1 cellular context compared by ENCODE assay signal in genomic region chr1:9075023-9075422, GRCh38.
TF ChIP-seq lines count a peak whose summit lies in the region.

No MANE protein-coding gene starts in this region.

TF ChIP-seq in GM12878, 131 proteins besides CTCF, POLR2A, EP300 and RAD21:
- TF ChIP-seq ZNF217 (IDR thresholded peaks at IDR 0.05), result no peak
- 0 out of 2 replicates have a peak, but pooled peaks have one; percentile 25 for TF ChIP-seq IKZF1 (conservative IDR thresholded peaks at IDR 0.05)
- TF ChIP-seq CEBPB (IDR thresholded peaks at IDR 0.05; ENCODE audit: borderline replicate concordance in 1 of 2, low read depth in 2 of 2, low read length in 2 of 2), result no peak
- TF ChIP-seq SPI1 (IDR thresholded peaks at IDR 0.05; ENCODE audit: borderline replicate concordance, insufficient read depth, low read depth, low read length), result peak; percentile 67
- 0 out of 2 replicates have a peak, but pooled peaks have one; percentile 15 for TF ChIP-seq EED (IDR thresholded peaks at IDR 0.05; ENCODE audit: low read depth)
- peak; percentile 48 to 67 for TF ChIP-seq IKZF2 (IDR thresholded peaks at IDR 0.05)
- TF ChIP-seq, protein P1, sequence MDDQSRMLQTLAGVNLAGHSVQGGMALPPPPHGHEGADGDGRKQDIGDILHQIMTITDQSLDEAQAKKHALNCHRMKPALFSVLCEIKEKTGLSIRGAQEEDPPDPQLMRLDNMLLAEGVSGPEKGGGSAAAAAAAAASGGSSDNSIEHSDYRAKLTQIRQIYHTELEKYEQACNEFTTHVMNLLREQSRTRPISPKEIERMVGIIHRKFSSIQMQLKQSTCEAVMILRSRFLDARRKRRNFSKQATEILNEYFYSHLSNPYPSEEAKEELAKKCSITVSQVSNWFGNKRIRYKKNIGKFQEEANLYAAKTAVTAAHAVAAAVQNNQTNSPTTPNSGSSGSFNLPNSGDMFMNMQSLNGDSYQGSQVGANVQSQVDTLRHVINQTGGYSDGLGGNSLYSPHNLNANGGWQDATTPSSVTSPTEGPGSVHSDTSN (IDR thresholded peaks at IDR 0.05; ENCODE audit: insufficient replicate concordance, low read depth, low read length), result peak; percentile 7
